Comparison of ENCODE assay signal across 21 cellular contexts in the genomic region with DNA sequence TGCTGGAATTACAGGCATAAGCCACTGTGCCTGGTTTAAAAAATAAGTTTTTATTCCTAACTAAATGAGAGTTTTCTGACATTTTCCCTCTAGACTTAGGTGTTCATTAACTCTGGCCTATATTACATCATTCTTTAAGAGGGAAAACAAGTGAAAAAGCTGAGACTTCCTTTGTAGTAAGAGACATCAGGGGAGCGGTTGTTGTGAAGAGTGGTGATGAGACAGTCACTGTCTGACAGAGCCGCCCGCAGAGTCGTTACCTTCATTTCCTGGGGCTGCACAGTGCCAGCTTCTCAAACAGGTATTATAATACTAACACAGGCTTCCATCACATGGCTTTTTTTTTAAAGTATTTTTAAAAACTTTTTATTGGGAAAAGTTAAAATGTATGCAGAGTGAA. TPM values are rescaled to one million over a fixed set of nuclear protein-coding genes. Genes with fewer than 3 reads are reported as not detected.
A peak's percentile ranks its signal among the peaks of the same experiment; 100 is the strongest.
DNase-seq lines count a peak whose midpoint lies in the region; ATAC-seq lines count a peak whose summit lies in the region.
"Had no signal": no experiment of that assay in that cellular context is flagged by ENCODE, and none has a peak within 500 bp of the region (broad histone marks: within the 10 kb centered on the region; RNA-seq: fewer than 3 reads in every experiment).

No MANE protein-coding gene starts in this region.

- DNase-seq in stimulated activated naive CD8-positive, alpha-beta T cell treated with anti-CD3 and anti-CD28 coated beads, Interleukin-15, Interleukin-2, amounts not matched to agents 100 U/mL and 50 U/mL, for 24 hours, result no peak
- DNase-seq in activated T-cell treated with anti-CD3 and anti-CD28 coated beads, Interleukin-2, amount 50 U/mL, for 4 hours, result peak; percentile 21
- DNase-seq in glomerular visceral epithelial cell (ENCODE audit: extremely low spot score) (peak; percentile 37), LoVo (ENCODE audit: low spot score) (no peak), SK-N-DZ (ENCODE audit: low spot score) (no peak), globus pallidus (ENCODE audit: low spot score) (no peak)
- DNase-seq: Caco-2, glutamatergic neuron, H7, NCI-H1694 treated with DMSO at 0.1 percent for 48 hours, NCI-H2227 treated with DMSO at 0.1 percent for 48 hours, SHP77 treated with DMSO at 0.1 percent for 48 hours, upper lobe of left lung had no signal

- no peaks in the 10 kb centered on the region for H3K9me3 Mint-ChIP-seq in stimulated activated naive CD8-positive, alpha-beta T cell treated with anti-CD3 and anti-CD28 coated beads, Interleukin-15, Interleukin-2, amounts not matched to agents 100 ng/mL and 50 ng/mL, for 24 hours
- H3K9me3 Mint-ChIP-seq in activated T-cell treated with anti-CD3 and anti-CD28 coated beads, Interleukin-2, amount 50 U/mL, for 4 hours, result no peaks in the 10 kb centered on the region
- H3K9me3 Mint-ChIP-seq: neural progenitor cell had no signal

- H3K4me3 Mint-ChIP-seq in stimulated activated naive CD8-positive, alpha-beta T cell treated with anti-CD3 and anti-CD28 coated beads, Interleukin-15, Interleukin-2, amounts not matched to agents 100 ng/mL and 50 ng/mL, for 24 hours, result no peak overlapping the region
- no peak overlapping the region for H3K4me3 Mint-ChIP-seq in activated T-cell treated with anti-CD3 and anti-CD28 coated beads, Interleukin-2, amount 50 U/mL, for 4 hours
- H3K4me3 Mint-ChIP-seq: neural progenitor cell had no signal

- H3K27me3 Mint-ChIP-seq in stimulated activated naive CD8-positive, alpha-beta T cell treated with anti-CD3 and anti-CD28 coated beads, Interleukin-15, Interleukin-2, amounts not matched to agents 100 ng/mL and 50 ng/mL, for 24 hours, result peaks cover 2% of the 10 kb centered on the region
- H3K27me3 Mint-ChIP-seq in activated T-cell treated with anti-CD3 and anti-CD28 coated beads, Interleukin-2, amount 50 U/mL, for 4 hours (ENCODE audit: low read depth), result no peaks in the 10 kb centered on the region

- peaks cover 28% of the 10 kb centered on the region for H3K4me1 Mint-ChIP-seq in stimulated activated naive CD8-positive, alpha-beta T cell treated with anti-CD3 and anti-CD28 coated beads, Interleukin-15, Interleukin-2, amounts not matched to agents 100 ng/mL and 50 ng/mL, for 24 hours (ENCODE audit: low read depth)
- peaks cover 24% of the 10 kb centered on the region for H3K4me1 Mint-ChIP-seq in activated T-cell treated with anti-CD3 and anti-CD28 coated beads, Interleukin-2, amount 50 U/mL, for 4 hours (ENCODE audit: low read depth)

- no peak for ATAC-seq in stimulated activated naive CD8-positive, alpha-beta T cell treated with anti-CD3 and anti-CD28 coated beads, Interleukin-15, Interleukin-2, amounts not matched to agents 100 U/mL and 50 U/mL, for 24 hours
- ATAC-seq in activated T-cell treated with anti-CD3 and anti-CD28 coated beads, Interleukin-2, amount 50 U/mL, for 4 hours, result peak; percentile 38 to 57
- ATAC-seq: left lobe of liver had no signal

- H3K27ac Mint-ChIP-seq in stimulated activated naive CD8-positive, alpha-beta T cell treated with anti-CD3 and anti-CD28 coated beads, Interleukin-15, Interleukin-2, amounts not matched to agents 100 ng/mL and 50 ng/mL, for 24 hours, result peak overlapping the region; percentile 11
- H3K27ac Mint-ChIP-seq: neural progenitor cell had no signal

- peaks cover 21% of the 10 kb centered on the region for H3K36me3 Mint-ChIP-seq in stimulated activated naive CD8-positive, alpha-beta T cell treated with anti-CD3 and anti-CD28 coated beads, Interleukin-15, Interleukin-2, amounts not matched to agents 100 ng/mL and 50 ng/mL, for 24 hours (ENCODE audit: low read depth)
- H3K36me3 Mint-ChIP-seq in activated T-cell treated with anti-CD3 and anti-CD28 coated beads, Interleukin-2, amount 50 U/mL, for 4 hours (ENCODE audit: insufficient read depth), result peaks cover 6% of the 10 kb centered on the region

RNA-seq across cellular contexts. Expression of a gene that starts 19.7 kb away (rescaled TPM):
- 1 to 10 TPM in 1 of 3 donors, under 1 TPM in 2; 0.30 to 1.1 (median 0.90) TPM for total RNA-seq in activated T-cell treated with anti-CD3 and anti-CD28 coated beads, Interleukin-2, amount 50 U/mL, for 4 hours
- polyA plus RNA-seq in SK-N-DZ (2014; cell fraction: cytosol; rRNA removed), result not detected in 2 replicates
- not detected in 2 replicates for polyA plus RNA-seq in SK-N-DZ (2014; cell fraction: nucleus; rRNA removed)
- total RNA-seq: Caco-2, H7 had no signal

RNA-seq across cellular contexts. Expression of a gene that starts 33.7 kb away (rescaled TPM):
- not detected for total RNA-seq in activated T-cell treated with anti-CD3 and anti-CD28 coated beads, Interleukin-2, amount 50 U/mL, for 4 hours
- polyA plus RNA-seq in SK-N-DZ (2014; cell fraction: cytosol; rRNA removed), result not detected in 2 replicates
- polyA plus RNA-seq in SK-N-DZ (2014; cell fraction: nucleus; rRNA removed), result not detected in 2 replicates
- total RNA-seq: activated CD8-positive, alpha-beta memory T cell treated with anti-CD3 and anti-CD28 coated beads for 36 hours; Caco-2; fibroblast of lung; H7; left lobe of liver; mesenteric fat pad; posterior vena cava; skeletal muscle tissue; upper lobe of left lung had no signal
- polyA plus RNA-seq: fibroblast of lung had no signal

Comparison
In these comparisons a context has a peak if more than half of its experiments do, and no peak if none do; other contexts are left out.
1. DNase-seq: peak in activated T-cell treated with anti-CD3 and anti-CD28 coated beads, Interleukin-2, amount 50 U/mL, for 4 hours (single experiment) and glomerular visceral epithelial cell (single experiment); none in stimulated activated naive CD8-positive, alpha-beta T cell treated with anti-CD3 and anti-CD28 coated beads, Interleukin-15, Interleukin-2, amounts not matched to agents 100 U/mL and 50 U/mL, for 24 hours (single experiment), LoVo (single experiment), SK-N-DZ (single experiment) and globus pallidus (single experiment).